ENCODE assay signal across 8 cellular contexts in genomic region chr1:224329484-224329841, GRCh38. TPM values are rescaled to one million over a fixed set of nuclear protein-coding genes. Genes with fewer than 3 reads are reported as not detected.
A peak's percentile ranks its signal among the peaks of the same experiment; 100 is the strongest.
DNase-seq lines count a peak whose midpoint lies in the region; ATAC-seq and TF ChIP-seq lines count a peak whose summit lies in the region.

No MANE protein-coding gene starts in this region.

- H3K9me3 ChIP-seq in PC-3 (ENCODE audit: low read length), result no peaks in the 10 kb centered on the region
- no peaks in the 10 kb centered on the region for H3K9me3 ChIP-seq in esophagus squamous epithelium
- no peaks in the 10 kb centered on the region for H3K9me3 ChIP-seq in psoas muscle

- H3F3A ChIP-seq in PC-3 (ENCODE audit: low read length, unreplicated experiment), result no peaks in the 10 kb centered on the region

- peak overlapping the region; percentile 87 for H2AFZ ChIP-seq in PC-3 (ENCODE audit: low read length)

- intact Hi-C loops in PC-3 (cut with micrococcal nuclease), result no loop called here
- intact Hi-C loops in esophagus squamous epithelium (cut with DNase I), result no loop called here
- intact Hi-C loops in psoas muscle (cut with DNase I), result no loop called here

- ATAC-seq in PC-3, result no peak
- no peak for ATAC-seq in psoas muscle

- H3K27me3 ChIP-seq in GM06990 (replicated peaks; ENCODE audit: control insufficient read depth, insufficient read depth, low read length), result no peaks in the 10 kb centered on the region
- no peaks in the 10 kb centered on the region for H3K27me3 ChIP-seq in PC-3 (ENCODE audit: low read length)
- H3K27me3 ChIP-seq in esophagus squamous epithelium, result no peaks in the 10 kb centered on the region
- H3K27me3 ChIP-seq in psoas muscle (ENCODE audit: insufficient read depth in 3 of 3, low read length in 2 of 3), result no peaks in the 10 kb centered on the region

- TF ChIP-seq POLR2A in esophagus squamous epithelium (IDR thresholded peaks at IDR 0.05), result no peak

- peaks cover 53% of the 10 kb centered on the region for H3K79me2 ChIP-seq in PC-3 (ENCODE audit: low read length)

- no peaks in the 10 kb centered on the region for H3K36me3 ChIP-seq in GM06990 (ENCODE audit: control insufficient read depth, insufficient read depth, low read length)
- H3K36me3 ChIP-seq in PC-3 (ENCODE audit: low read depth, low read length), result peaks cover 3% of the 10 kb centered on the region; the same call in 1 of the 2 replicates
- peaks cover 0 to 18% (median 0%) of the 10 kb centered on the region in 3 donors for H3K36me3 ChIP-seq in esophagus squamous epithelium
- H3K36me3 ChIP-seq in psoas muscle (ENCODE audit: insufficient read depth in 1 of 2, low read depth in 1 of 2), result peaks cover 0 to 26% of the 10 kb centered on the region in 2 donors

- H3K4me2 ChIP-seq in PC-3 (ENCODE audit: low read length), result peak overlapping the region; percentile 82

- WGBS in esophagus squamous epithelium, 2 donors, result 0% methylated on average over 5 to 7 of the region's 7 CpGs
- WGBS in psoas muscle, 3 donors, result 0% methylated on average over 7 of the region's 7 CpGs

- CTCF ChIA-PET in PC-3 (lab: Charles Lee), result interaction anchor here (0.6 to 0.7 kb wide), 2 partner anchors 11 to 213 kb away, joined by 3 read pairs; no protein-coding TSS in a partner anchor

- H3K4me3 ChIP-seq in GM06990 (replicated peaks; ENCODE audit: low read depth, low read length), result peak overlapping the region; percentile 97
- H3K4me3 ChIP-seq in PC-3 (ENCODE audit: low read length), result peak overlapping the region; percentile 94
- peak overlapping the region; percentile 78 to 94 (median 80) for H3K4me3 ChIP-seq in esophagus squamous epithelium
- peak overlapping the region; percentile 76 for H3K4me3 ChIP-seq in psoas muscle

- DNase-seq in GM06990 (ENCODE audit: extremely low read depth, insufficient read length), result no peak
- no peak for DNase-seq in PC-3
- no peak for DNase-seq in esophagus squamous epithelium (lab: John Stamatoyannopoulos, UW)
- no peak for DNase-seq in psoas muscle
- no peak for DNase-seq in kidney glomerular epithelial cell (lab: John Stamatoyannopoulos, UW)
- DNase-seq in NCI-H187 treated with DMSO at 0.1 percent for 48 hours (lab: John Stamatoyannopoulos, UW), result no peak
- no peak for DNase-seq in GM19238 (ENCODE audit: insufficient read length, low spot score)
- no peak for DNase-seq in NK-92 (lab: John Stamatoyannopoulos, UW; ENCODE audit: unreplicated experiment)

- POLR2A ChIA-PET in PC-3 (lab: Charles Lee; ENCODE audit: unreplicated experiment), result interaction anchor here (0.5 to 1.2 kb wide), 4 partner anchors 12 to 490 kb away, joined by 3 to 10 read pairs (median 3); no protein-coding TSS in a partner anchor

- H3K4me1 ChIP-seq in PC-3 (ENCODE audit: insufficient read depth, low read length) (peaks cover 29% of the 10 kb centered on the region), esophagus squamous epithelium (peaks cover 8 to 37% (median 13%) of the 10 kb centered on the region in 3 donors), psoas muscle (peaks cover 17% of the 10 kb centered on the region)

- H3K9me2 ChIP-seq in PC-3 (replicated peaks; ENCODE audit: low read length), result no peaks in the 10 kb centered on the region

- TF ChIP-seq CTCF in GM06990 (IDR thresholded peaks at IDR 0.05; ENCODE audit: insufficient read depth, low read length, poor library complexity, severe bottlenecking) (no peak), PC-3 (conservative IDR thresholded peaks at IDR 0.05; ENCODE audit: low read depth, low read length) (no peak), esophagus squamous epithelium (IDR thresholded peaks at IDR 0.05) (no peak), psoas muscle (IDR thresholded peaks at IDR 0.05) (no peak)

- peak overlapping the region; percentile 97 for H3K9ac ChIP-seq in PC-3 (ENCODE audit: low read length)

- BruUV-seq in PC-3 (replicated peaks; lab: Mats Ljungman, UMichigan), result TSS peak; percentile 62

- 0 out of 2 replicates have a peak, but pooled peaks cover 3% of the 10 kb centered on the region for H4K20me1 ChIP-seq in PC-3 (ENCODE audit: low read length)

- H3K27ac ChIP-seq in PC-3 (ENCODE audit: low read length) (peak overlapping the region; percentile 90), esophagus squamous epithelium (peak overlapping the region; percentile 89 to 97 (median 94)), psoas muscle (peak overlapping the region; percentile 94)

RNA-seq across cellular contexts. Expression of gene NVL, which starts 0.5 kb away (rescaled TPM):
- total RNA-seq in PC-3 (2014; rRNA removed) (26.6 and 37.1 TPM in 2 replicates), esophagus squamous epithelium (10 to 100 TPM; 10.5 to 27.7 (median 22.0) TPM), psoas muscle (10 to 100 TPM in 1 of 4 donors, 1 to 10 TPM in 3; 6.3 to 11.0 (median 8.1) TPM)
- polyA plus RNA-seq in psoas muscle, result 1 to 10 TPM; 7.0 to 10.0 (median 8.2) TPM

RNA-seq across cellular contexts. Expression of gene CNIH4, which starts 27.2 kb away (rescaled TPM):
- total RNA-seq in PC-3 (2014; rRNA removed), result 49.2 and 89.9 TPM in 2 replicates
- 10 to 100 TPM; 19.1 to 51.7 (median 34.0) TPM for total RNA-seq in esophagus squamous epithelium
- total RNA-seq in psoas muscle, result 10 to 100 TPM; 29.7 to 38.4 (median 34.3) TPM
- 100 to 1,000 TPM in 1 of 3 donors, 10 to 100 TPM in 2; 42.5 to 103 (median 48.2) TPM for polyA plus RNA-seq in psoas muscle
